Comparison of ENCODE assay signal across 18 cellular contexts in genomic region chr2:69062307-69062706, GRCh38. TPM values are rescaled to one million over a fixed set of nuclear protein-coding genes. Genes with fewer than 3 reads are reported as not detected.
"Had no signal": no experiment of that assay in that cellular context is flagged by ENCODE, and none has a peak within 500 bp of the region (broad histone marks: within the 10 kb centered on the region; RNA-seq: fewer than 3 reads in every experiment).

No MANE protein-coding gene starts in this region.

- H3K36me3 Mint-ChIP-seq: immature natural killer cell, natural killer cell had no signal

- H3K4me2 ChIP-seq: SK-N-SH had no signal

- H3K4me1 Mint-ChIP-seq: central memory CD8-positive, alpha-beta T cell; immature natural killer cell; natural killer cell had no signal

- H3K27ac ChIP-seq: body of pancreas, sigmoid colon had no signal

- H3K4me3 ChIP-seq: adrenal gland, body of pancreas, mucosa of descending colon, sigmoid colon had no signal

- H3K27ac Mint-ChIP-seq: endodermal cell; immature natural killer cell; natural killer cell; T-helper 1 cell treated with Interleukin-12 subunit alpha and Interleukin-12 subunit beta and Interleukin-4 antibody, amounts not matched to agents 30 μg/mL and 1 μg/mL, for 36 hours; WTC11 had no signal

- H3K9me3 Mint-ChIP-seq: central memory CD8-positive, alpha-beta T cell; endodermal cell had no signal

- H3K9ac ChIP-seq: SK-N-SH had no signal

- ATAC-seq: body of pancreas, mucosa of descending colon, natural killer cell, WTC11 had no signal

- DNase-seq: activated naive CD4-positive, alpha-beta T cell treated with anti-CD3 and anti-CD28 coated beads, Interleukin-2, amount 50 U/mL, for 16 hours; activated T-cell treated with anti-CD3 and anti-CD28 coated beads, Interleukin-2, amount 50 U/mL, for 1 hour; adrenal gland; dermis blood vessel endothelial cell; endodermal cell; glutamatergic neuron; immature natural killer cell; mucosa of descending colon; natural killer cell; occipital lobe; sigmoid colon; SK-N-SH; stimulated activated CD4-positive, alpha-beta T cell treated with anti-CD3 and anti-CD28 coated beads, Interleukin-15, amount 100 ng/mL, for 24 hours; stimulated activated CD4-positive, alpha-beta T cell treated with anti-CD3 and anti-CD28 coated beads, Interleukin-4, amount 100 ng/mL, for 24 hours had no signal

- H3K9me3 ChIP-seq: adrenal gland, body of pancreas, mucosa of descending colon, sigmoid colon had no signal

- H3K4me3 Mint-ChIP-seq: central memory CD8-positive, alpha-beta T cell; endodermal cell; immature natural killer cell; natural killer cell; T-helper 1 cell treated with Interleukin-12 subunit alpha and Interleukin-12 subunit beta and Interleukin-4 antibody, amounts not matched to agents 30 μg/mL and 1 μg/mL, for 36 hours; WTC11 had no signal

- H3K36me3 ChIP-seq: adrenal gland, sigmoid colon had no signal

- H3K27me3 ChIP-seq: adrenal gland, body of pancreas, sigmoid colon had no signal

RNA-seq across cellular contexts. Expression of gene ANTXR1, which starts 49.3 kb away (rescaled TPM):
- total RNA-seq: natural killer cell had no signal
- polyA plus RNA-seq: immature natural killer cell had no signal
